8 cellular contexts compared by ENCODE assay signal in the genomic region with DNA sequence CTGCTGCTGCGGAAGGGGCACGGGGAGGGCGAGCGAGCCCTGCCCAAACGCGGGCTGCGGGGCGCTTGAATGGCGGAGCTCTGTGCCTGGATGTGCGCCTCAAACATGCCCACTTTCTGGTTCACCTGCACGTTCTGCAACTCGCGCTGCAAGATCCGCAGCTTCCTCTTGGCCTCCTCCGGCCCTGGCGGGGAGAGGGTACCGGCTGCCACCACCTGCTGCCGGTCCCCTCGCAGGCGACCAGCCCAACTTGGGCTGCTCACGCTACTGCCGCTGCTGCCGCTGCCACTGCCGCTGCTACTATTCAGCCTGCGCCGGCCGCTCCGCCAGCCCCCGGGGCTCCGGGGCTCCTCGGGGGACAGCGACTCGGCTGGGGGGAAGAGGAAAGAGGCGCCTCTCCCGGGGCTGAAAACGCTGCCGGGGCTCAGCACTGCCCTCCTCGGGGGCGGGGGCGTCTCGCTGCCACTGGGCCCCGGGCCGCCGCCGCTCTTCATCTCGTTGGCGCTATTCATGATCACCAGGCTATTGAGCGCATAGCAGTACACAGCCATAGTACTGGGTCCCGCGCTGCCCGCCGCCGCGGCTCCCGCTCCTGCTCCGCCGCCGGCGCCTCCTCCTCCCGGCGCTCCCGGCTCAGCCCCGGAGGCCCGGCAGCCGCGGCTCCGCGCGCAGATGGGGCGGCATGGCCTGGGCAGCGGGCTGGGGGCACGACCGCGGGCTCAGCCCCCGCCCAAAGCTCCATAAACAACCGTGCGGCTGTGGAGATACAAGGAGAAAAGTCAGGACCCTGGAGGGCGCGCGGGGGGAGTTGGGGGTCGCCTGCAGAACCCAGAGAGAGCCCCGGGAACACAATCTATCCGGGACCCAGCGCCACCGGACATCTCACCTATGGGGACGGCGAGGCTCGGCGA. TPM values are rescaled to one million over a fixed set of nuclear protein-coding genes. Genes with fewer than 3 reads are reported as not detected.
DNase-seq lines count a peak whose midpoint lies in the region; ATAC-seq and TF ChIP-seq lines count a peak whose summit lies in the region.

No MANE protein-coding gene starts in this region.

- no peaks in the 10 kb centered on the region for H3K27me3 ChIP-seq in WERI-Rb-1 (ENCODE audit: insufficient read depth, low read depth, severe bottlenecking)
- no peaks in the 10 kb centered on the region for H3K27me3 ChIP-seq in layer of hippocampus (ENCODE audit: control insufficient read depth, insufficient read depth, low read length)

- H3K27ac ChIP-seq in WERI-Rb-1 (no peak overlapping the region), layer of hippocampus (ENCODE audit: low read depth, low read length) (peak overlapping the region; percentile 96)

- ATAC-seq in GM18861 (IDR thresholded peaks at IDR 0.05; ENCODE audit: unreplicated experiment) (peak; percentile 29), HG03342 (IDR thresholded peaks at IDR 0.05; ENCODE audit: unreplicated experiment) (peak; percentile 38), HG02840 (IDR thresholded peaks at IDR 0.05; ENCODE audit: low FRiP score, unreplicated experiment) (no peak)

- peaks cover 3% of the 10 kb centered on the region for H3K36me3 Mint-ChIP-seq in chondrocyte (ENCODE audit: low read depth)

- H3K27me3 Mint-ChIP-seq in chondrocyte (ENCODE audit: low read depth) = no peaks in the 10 kb centered on the region

- H3K9me3 Mint-ChIP-seq in chondrocyte (ENCODE audit: low read depth) = no peaks in the 10 kb centered on the region

- H3K27ac Mint-ChIP-seq in chondrocyte (ENCODE audit: unreplicated experiment) = no peak overlapping the region

- no peaks in the 10 kb centered on the region for H3K9me3 ChIP-seq in WERI-Rb-1 (ENCODE audit: severe bottlenecking)

- TF ChIP-seq CTCF in AG09309 (IDR thresholded peaks at IDR 0.05; ENCODE audit: control insufficient read depth, insufficient read depth, low read depth, low read length, missing control alignments) (no peak), WERI-Rb-1 (IDR thresholded peaks at IDR 0.05; ENCODE audit: low read depth, low read length) (no peak), chondrocyte (IDR thresholded peaks at IDR 0.05) (peak; percentile 38)

- H3K4me3 Mint-ChIP-seq in chondrocyte (ENCODE audit: unreplicated experiment) = peak overlapping the region; percentile 89

- peaks cover 17% of the 10 kb centered on the region for H3K4me1 Mint-ChIP-seq in chondrocyte (ENCODE audit: low read depth)

- H3K36me3 ChIP-seq in WERI-Rb-1 = no peaks in the 10 kb centered on the region

- H3K4me3 ChIP-seq in AG09309 (ENCODE audit: control insufficient read depth, low read depth, low read length) (peak overlapping the region; percentile 46), WERI-Rb-1 (ENCODE audit: low read depth, low read length) (peak overlapping the region; percentile 58)

- no peak for DNase-seq in AG09309 (ENCODE audit: low read depth)
- DNase-seq in WERI-Rb-1 = peak; percentile 30
- DNase-seq in chondrocyte (ENCODE audit: low spot score) = no peak
- DNase-seq in stimulated activated CD4-positive, alpha-beta T cell treated with anti-CD3 and anti-CD28 coated beads, Interleukin-2, amount 100 ng/mL, for 24 hours = peak; percentile 63 to 68

RNA-seq across cellular contexts. Expression of a gene that starts 1.9 kb away (rescaled TPM):
- 13.3 to 13.7 TPM (median 13.4 TPM) in 3 replicates for total RNA-seq in chondrocyte

Comparison
In these comparisons a context has a peak if more than half of its experiments do, and no peak if none do; other contexts are left out.
1. DNase-seq: peak in WERI-Rb-1 (single experiment) and stimulated activated CD4-positive, alpha-beta T cell treated with anti-CD3 and anti-CD28 coated beads, Interleukin-2, amount 100 ng/mL, for 24 hours (2 of 2); none in AG09309 (single experiment) and chondrocyte (single experiment).